ENCODE assay signal across 16 cellular contexts in genomic region chr2:54486766-54487165, GRCh38.
DNase-seq lines count a peak whose midpoint lies in the region; FAIRE-seq and TF ChIP-seq lines count a peak whose summit lies in the region.
"Had no signal": no experiment of that assay in that cellular context is flagged by ENCODE, and none has a peak within 500 bp of the region (broad histone marks: within the 10 kb centered on the region; RNA-seq: fewer than 3 reads in every experiment).

No MANE protein-coding gene starts in this region.

- H3K9me3 Mint-ChIP-seq in activated T-cell treated with anti-CD3 and anti-CD28 coated beads, Interleukin-2, amount 50 U/mL, for 24 hours, result peaks cover 4% of the 10 kb centered on the region

- peaks cover 5% of the 10 kb centered on the region for H3K27me3 Mint-ChIP-seq in activated T-cell treated with anti-CD3 and anti-CD28 coated beads, Interleukin-2, amount 50 U/mL, for 24 hours

- no peak for TF ChIP-seq CTCF in fibroblast of mammary gland (conservative IDR thresholded peaks at IDR 0.05; ENCODE audit: control insufficient read depth, insufficient read depth, low read depth, low read length)

- no peaks in the 10 kb centered on the region for H3K27me3 ChIP-seq in subcutaneous abdominal adipose tissue (ENCODE audit: control insufficient read depth in 5 of 5, insufficient read depth in 4 of 5, low read length in 5 of 5)
- H3K27me3 ChIP-seq: BLaER1 had no signal

- FAIRE-seq in A204.1 (lab: Jason Lieb, UNC), result peak; percentile 46
- FAIRE-seq: A549, GM12891 had no signal

- H3K27ac ChIP-seq in subcutaneous abdominal adipose tissue (ENCODE audit: low read depth, low read length), result peak overlapping the region; percentile 35
- H3K27ac ChIP-seq: BLaER1, GM23248 had no signal

- H3K4me1 Mint-ChIP-seq in activated T-cell treated with anti-CD3 and anti-CD28 coated beads, Interleukin-2, amount 50 U/mL, for 24 hours (ENCODE audit: low read depth), result no peaks in the 10 kb centered on the region
- H3K4me1 Mint-ChIP-seq: CD4-positive, alpha-beta memory T cell had no signal

- DNase-seq in ELR (ENCODE audit: low read depth) (peak; percentile 19), fibroblast of mammary gland (ENCODE audit: low read depth) (peak; percentile 59), NCI-H1436 (lab: John Stamatoyannopoulos, UW) (no peak)
- no peak for DNase-seq in activated T-cell treated with anti-CD3 and anti-CD28 coated beads, Interleukin-2, amount 50 U/mL, for 24 hours
- DNase-seq: AML-193; CD4-positive, alpha-beta memory T cell; DMS153; DMS79 treated with DMSO at 0.1 percent for 48 hours; GM23248 had no signal

- H3K4me3 Mint-ChIP-seq in activated T-cell treated with anti-CD3 and anti-CD28 coated beads, Interleukin-2, amount 50 U/mL, for 24 hours, result no peak overlapping the region
- H3K4me3 Mint-ChIP-seq: CD14-positive monocyte; CD4-positive, alpha-beta memory T cell had no signal

- H3K36me3 Mint-ChIP-seq in activated T-cell treated with anti-CD3 and anti-CD28 coated beads, Interleukin-2, amount 50 U/mL, for 24 hours (ENCODE audit: low read depth), result no peaks in the 10 kb centered on the region
- H3K36me3 Mint-ChIP-seq: CD14-positive monocyte; CD4-positive, alpha-beta memory T cell had no signal

- H3K4me3 ChIP-seq in fibroblast of mammary gland (ENCODE audit: control insufficient read depth, low read depth, low read length) (no peak overlapping the region), subcutaneous abdominal adipose tissue (ENCODE audit: low read depth in 1 of 5, low read length in 5 of 5) (no peak overlapping the region)
- H3K4me3 ChIP-seq: A549, BLaER1, GM23248, HAP-1 had no signal

- H3K4me1 ChIP-seq in subcutaneous abdominal adipose tissue (ENCODE audit: control insufficient read depth in 5 of 5, insufficient read depth in 5 of 5, low read length in 5 of 5), result peaks cover 8 to 43% (median 38%) of the 10 kb centered on the region in 5 donors
- H3K4me1 ChIP-seq: BLaER1, HAP-1 had no signal

- no peaks in the 10 kb centered on the region for H3K9me3 ChIP-seq in subcutaneous abdominal adipose tissue (ENCODE audit: control insufficient read depth in 5 of 5, low read length in 5 of 5)
- H3K9me3 ChIP-seq: A549, HAP-1 had no signal

- no peaks in the 10 kb centered on the region for H3K36me3 ChIP-seq in subcutaneous abdominal adipose tissue (ENCODE audit: control insufficient read depth in 5 of 5, insufficient read depth in 5 of 5, low read length in 5 of 5)
- H3K36me3 ChIP-seq: BLaER1, HAP-1 had no signal

- H3K27ac Mint-ChIP-seq in activated T-cell treated with anti-CD3 and anti-CD28 coated beads, Interleukin-2, amount 50 U/mL, for 24 hours, result no peak overlapping the region
- H3K27ac Mint-ChIP-seq: CD14-positive monocyte; CD4-positive, alpha-beta memory T cell had no signal

- no peak overlapping the region for H3K9ac ChIP-seq in subcutaneous abdominal adipose tissue (ENCODE audit: low read length in 5 of 5)
- H3K9ac ChIP-seq: BLaER1, GM23248 had no signal

Comparison
In these comparisons a context has a peak if more than half of its experiments do, and no peak if none do; other contexts are left out.
1. DNase-seq: peak in ELR (single experiment) and fibroblast of mammary gland (single experiment); none in NCI-H1436 (single experiment) and activated T-cell treated with anti-CD3 and anti-CD28 coated beads, Interleukin-2, amount 50 U/mL, for 24 hours (single experiment).